ENCODE assay signal across 8 cellular contexts in genomic region chr22:41697126-41697775, GRCh38. TPM values are rescaled to one million over a fixed set of nuclear protein-coding genes. Genes with fewer than 3 reads are reported as not detected.
DNase-seq lines count a peak whose midpoint lies in the region; ATAC-seq and TF ChIP-seq lines count a peak whose summit lies in the region.

No MANE protein-coding gene starts in this region.

- 30% methylated on average over 12 of the region's 12 CpGs for WGBS in liver

- peak overlapping the region in 1 of 2 donors; percentile 13 for H3K9ac ChIP-seq in liver (ENCODE audit: low read depth in 1 of 2, low read length in 2 of 2)

- DNase-seq in CD4-positive, CD25-positive, alpha-beta regulatory T cell = peak; percentile 83 to 87 (median 84)
- DNase-seq in NCI-H526 (lab: John Stamatoyannopoulos, UW) (peak; percentile 62 to 84), coronary artery (ENCODE audit: low spot score) (peak; percentile 91)
- DNase-seq in activated CD4-positive, alpha-beta T cell treated with anti-CD3 and anti-CD28 coated beads, Interleukin-2, amount 10 ng/mL, durations not matched to agents 24 days and 14 days = peak; percentile 97
- DNase-seq in stimulated activated CD4-positive, alpha-beta T cell treated with anti-CD3 and anti-CD28 coated beads, Interleukin-2, amount 100 ng/mL, for 4 hours (ENCODE audit: low read depth) = peak; percentile 85

- peaks cover 19% of the 10 kb centered on the region for H3K4me1 ChIP-seq in CD4-positive, CD25-positive, alpha-beta regulatory T cell (ENCODE audit: control insufficient read depth, insufficient read depth, low read length, poor library complexity, severe bottlenecking)
- H3K4me1 ChIP-seq in liver (ENCODE audit: control insufficient read depth in 4 of 4, insufficient read depth in 4 of 4, low read length in 3 of 4) = peaks cover 5 to 10% (median 6%) of the 10 kb centered on the region in 4 donors

- no peak overlapping the region for H3K4me3 ChIP-seq in CD4-positive, CD25-positive, alpha-beta regulatory T cell (ENCODE audit: low read depth, low read length)
- peak overlapping the region; percentile 54 for H3K4me3 ChIP-seq in coronary artery
- no peak overlapping the region for H3K4me3 ChIP-seq in liver (ENCODE audit: low read depth in 1 of 3, low read length in 3 of 3)

- no peaks in the 10 kb centered on the region for H3K27me3 Mint-ChIP-seq in CD4-positive, CD25-positive, alpha-beta regulatory T cell
- peaks cover 2% of the 10 kb centered on the region for H3K27me3 Mint-ChIP-seq in activated CD4-positive, alpha-beta T cell treated with anti-CD3 and anti-CD28 coated beads, Interleukin-2, amount 10 ng/mL, durations not matched to agents 24 days and 14 days

- H3K9me3 ChIP-seq in CD4-positive, CD25-positive, alpha-beta regulatory T cell (ENCODE audit: control insufficient read depth in 2 of 2, low read length in 2 of 2) = no peaks in the 10 kb centered on the region
- no peaks in the 10 kb centered on the region for H3K9me3 ChIP-seq in liver (ENCODE audit: control insufficient read depth in 4 of 4, low read length in 3 of 4)

- peak overlapping the region; percentile 44 to 85 (median 72) for H3K4me3 Mint-ChIP-seq in CD4-positive, CD25-positive, alpha-beta regulatory T cell
- H3K4me3 Mint-ChIP-seq in activated CD4-positive, alpha-beta T cell treated with anti-CD3 and anti-CD28 coated beads, Interleukin-2, amount 10 ng/mL, durations not matched to agents 24 days and 14 days = peak overlapping the region; percentile 34

- H3K36me3 Mint-ChIP-seq in CD4-positive, CD25-positive, alpha-beta regulatory T cell = no peaks in the 10 kb centered on the region
- peaks cover 3% of the 10 kb centered on the region for H3K36me3 Mint-ChIP-seq in activated CD4-positive, alpha-beta T cell treated with anti-CD3 and anti-CD28 coated beads, Interleukin-2, amount 10 ng/mL, durations not matched to agents 24 days and 14 days (ENCODE audit: low read depth)

- H3K4me1 Mint-ChIP-seq in CD4-positive, CD25-positive, alpha-beta regulatory T cell = peaks cover 3 to 15% (median 11%) of the 10 kb centered on the region in 4 donors
- H3K4me1 Mint-ChIP-seq in activated CD4-positive, alpha-beta T cell treated with anti-CD3 and anti-CD28 coated beads, Interleukin-2, amount 10 ng/mL, durations not matched to agents 24 days and 14 days = peaks cover 15% of the 10 kb centered on the region

- H3K27ac ChIP-seq in CD4-positive, CD25-positive, alpha-beta regulatory T cell (ENCODE audit: insufficient read depth, low read length, poor library complexity, severe bottlenecking) = peak overlapping the region; percentile 15
- H3K27ac ChIP-seq in coronary artery = no peak overlapping the region
- H3K27ac ChIP-seq in liver (ENCODE audit: low read depth in 1 of 2, low read length in 2 of 2) = no peak overlapping the region

- peak; percentile 63 to 71 for ATAC-seq in CD4-positive, CD25-positive, alpha-beta regulatory T cell (ENCODE audit: low read depth in 2 of 2)
- ATAC-seq in HG02970 (IDR thresholded peaks at IDR 0.05; ENCODE audit: low FRiP score, unreplicated experiment) = peak; percentile 61
- no peak for ATAC-seq in GM19397 (IDR thresholded peaks at IDR 0.05; ENCODE audit: unreplicated experiment)

- H3K27ac Mint-ChIP-seq in CD4-positive, CD25-positive, alpha-beta regulatory T cell = peak overlapping the region; percentile 46 to 93 (median 89)
- peak overlapping the region; percentile 70 for H3K27ac Mint-ChIP-seq in activated CD4-positive, alpha-beta T cell treated with anti-CD3 and anti-CD28 coated beads, Interleukin-2, amount 10 ng/mL, durations not matched to agents 24 days and 14 days

- intact Hi-C loops in activated CD4-positive, alpha-beta T cell treated with anti-CD3 and anti-CD28 coated beads, Interleukin-2, amount 10 ng/mL, durations not matched to agents 24 days and 14 days (cut with micrococcal nuclease) = loop anchor here (1.0 to 5.0 kb wide), 4 partner anchors 9 to 260 kb away; partner anchors contain the start of gene SNU13

- no peaks in the 10 kb centered on the region for H3K27me3 ChIP-seq in CD4-positive, CD25-positive, alpha-beta regulatory T cell (ENCODE audit: control insufficient read depth, insufficient read depth, low read length)
- no peaks in the 10 kb centered on the region for H3K27me3 ChIP-seq in liver (ENCODE audit: control insufficient read depth in 4 of 4, insufficient read depth in 4 of 4, low read length in 3 of 4)

- peaks cover 0 to 2% (median 0%) of the 10 kb centered on the region in 7 donors for H3K9me3 Mint-ChIP-seq in CD4-positive, CD25-positive, alpha-beta regulatory T cell
- no peaks in the 10 kb centered on the region for H3K9me3 Mint-ChIP-seq in activated CD4-positive, alpha-beta T cell treated with anti-CD3 and anti-CD28 coated beads, Interleukin-2, amount 10 ng/mL, durations not matched to agents 24 days and 14 days

- TF ChIP-seq CTCF in coronary artery (IDR thresholded peaks at IDR 0.05) (peak; percentile 97), liver (IDR thresholded peaks at IDR 0.05; ENCODE audit: low read depth, low read length, missing input control) (peak; percentile 91)

- peak; percentile 87 to 89 for TF ChIP-seq RAD21 in liver (IDR thresholded peaks at IDR 0.05)

- peaks cover 9% of the 10 kb centered on the region for H3K36me3 ChIP-seq in CD4-positive, CD25-positive, alpha-beta regulatory T cell (ENCODE audit: control insufficient read depth, insufficient read depth, low read length)
- H3K36me3 ChIP-seq in liver (ENCODE audit: control insufficient read depth in 4 of 4, insufficient read depth in 3 of 4, low read depth in 1 of 4, low read length in 3 of 4) = peaks cover 0 to 13% (median 3%) of the 10 kb centered on the region in 4 donors

TF ChIP-seq in liver, 16 proteins besides CTCF, POLR2A, EP300 and RAD21:
- no peak for TF ChIP-seq HNF4A (conservative IDR thresholded peaks at IDR 0.05)
- TF ChIP-seq FOXA1 (IDR thresholded peaks at IDR 0.05) = no peak
- TF ChIP-seq GABPA (IDR thresholded peaks at IDR 0.05 in 1 of 2, conservative IDR thresholded peaks at IDR 0.05 in 1 of 2) = no peak
- TF ChIP-seq FOXA2 (IDR thresholded peaks at IDR 0.05) = no peak
- TF ChIP-seq NR2F2 (IDR thresholded peaks at IDR 0.05) = no peak
- no peak for TF ChIP-seq YY1 (IDR thresholded peaks at IDR 0.05)
- no peak for TF ChIP-seq ATF3 (IDR thresholded peaks at IDR 0.05)
- no peak for TF ChIP-seq MAX (IDR thresholded peaks at IDR 0.05)
- no peak for TF ChIP-seq HNF4G (IDR thresholded peaks at IDR 0.05)
- TF ChIP-seq RXRA (IDR thresholded peaks at IDR 0.05) = no peak
- no peak for TF ChIP-seq SP1 (IDR thresholded peaks at IDR 0.05)
- TF ChIP-seq JUND (IDR thresholded peaks at IDR 0.05) = no peak

RNA-seq across cellular contexts. Expression of gene MEI1, which starts 2.1 kb away (rescaled TPM):
- total RNA-seq in CD4-positive, CD25-positive, alpha-beta regulatory T cell = 106 TPM
- 100 to 1,000 TPM; 175 to 288 (median 253) TPM for polyA plus RNA-seq in CD4-positive, CD25-positive, alpha-beta regulatory T cell
- 14.2 and 15.7 TPM in 2 replicates for total RNA-seq in activated CD4-positive, alpha-beta T cell treated with anti-CD3 and anti-CD28 coated beads, Interleukin-2, amount 10 ng/mL, durations not matched to agents 24 days and 14 days
- total RNA-seq in liver = 1 to 10 TPM in 1 of 2 donors, under 1 TPM in 1; 0.33 to 1.0 TPM
- 1 to 10 TPM in 1 of 2 donors, under 1 TPM in 1; 0.43 to 1.3 TPM for polyA plus RNA-seq in liver

RNA-seq across cellular contexts. Expression of gene SNU13, which starts 8.6 kb away (rescaled TPM):
- total RNA-seq in CD4-positive, CD25-positive, alpha-beta regulatory T cell = 159 TPM
- 100 to 1,000 TPM; 303 to 341 (median 316) TPM for polyA plus RNA-seq in CD4-positive, CD25-positive, alpha-beta regulatory T cell
- total RNA-seq in activated CD4-positive, alpha-beta T cell treated with anti-CD3 and anti-CD28 coated beads, Interleukin-2, amount 10 ng/mL, durations not matched to agents 24 days and 14 days = 343 and 345 TPM in 2 replicates
- 10 to 100 TPM; 22.3 to 35.3 TPM for total RNA-seq in liver
- 100 to 1,000 TPM in 1 of 2 donors, 10 to 100 TPM in 1; 52.6 to 104 TPM for polyA plus RNA-seq in liver
